Comparison of ENCODE assay signal across 1 cellular context in the genomic region with DNA sequence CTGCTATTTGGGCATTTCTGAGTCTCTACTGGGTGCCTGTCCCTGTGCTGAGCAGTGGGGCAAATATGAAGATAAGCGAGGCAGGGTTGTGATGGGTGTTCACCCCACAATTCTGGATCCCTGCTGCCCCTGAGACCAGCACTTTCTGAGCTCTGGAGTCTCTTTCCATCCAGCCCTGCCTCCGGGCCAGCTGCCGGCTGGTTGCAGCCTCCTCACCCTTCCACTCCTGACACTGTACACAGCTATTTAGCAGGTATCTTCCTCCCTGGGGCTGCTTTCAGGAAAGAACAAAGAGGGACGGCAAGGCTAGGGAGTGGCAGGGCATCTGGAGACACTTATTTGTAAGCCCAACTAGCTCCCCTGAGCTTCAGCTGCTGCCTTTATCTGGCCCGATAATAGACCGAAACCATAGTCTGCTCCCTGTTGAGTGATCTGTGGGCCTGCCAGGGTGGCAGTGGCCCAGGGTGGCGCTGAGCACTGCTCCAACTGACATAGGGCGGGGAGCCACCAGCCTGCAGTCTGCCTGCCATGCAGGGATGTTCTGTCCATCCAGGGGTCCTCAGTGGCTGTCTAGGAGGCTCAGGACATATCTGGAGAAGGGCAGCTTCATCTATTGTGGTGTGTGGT.
TF ChIP-seq lines count a peak whose summit lies in the region.

No MANE protein-coding gene starts in this region.

TF ChIP-seq in WTC11, 78 proteins besides CTCF, POLR2A, EP300 and RAD21 (continued from another document):
- TF ChIP-seq, protein P1, sequence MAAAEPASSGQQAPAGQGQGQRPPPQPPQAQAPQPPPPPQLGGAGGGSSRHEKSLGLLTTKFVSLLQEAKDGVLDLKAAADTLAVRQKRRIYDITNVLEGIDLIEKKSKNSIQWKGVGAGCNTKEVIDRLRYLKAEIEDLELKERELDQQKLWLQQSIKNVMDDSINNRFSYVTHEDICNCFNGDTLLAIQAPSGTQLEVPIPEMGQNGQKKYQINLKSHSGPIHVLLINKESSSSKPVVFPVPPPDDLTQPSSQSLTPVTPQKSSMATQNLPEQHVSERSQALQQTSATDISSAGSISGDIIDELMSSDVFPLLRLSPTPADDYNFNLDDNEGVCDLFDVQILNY (CRISPR knock-in tag; IDR thresholded peaks at IDR 0.05): no peak
- no peak for TF ChIP-seq GABPB1 (CRISPR knock-in tag; IDR thresholded peaks at IDR 0.05)
- TF ChIP-seq HMGA2 (CRISPR knock-in tag; IDR thresholded peaks at IDR 0.05): no peak
